ENCODE assay signal across 9 cellular contexts in genomic region chr12:14716848-14717444, GRCh38. TPM values are rescaled to one million over a fixed set of nuclear protein-coding genes. Genes with fewer than 3 reads are reported as not detected.
DNase-seq lines count a peak whose midpoint lies in the region; ATAC-seq, FAIRE-seq and TF ChIP-seq lines count a peak whose summit lies in the region.
"Had no signal": no experiment of that assay in that cellular context is flagged by ENCODE, and none has a peak within 500 bp of the region (broad histone marks: within the 10 kb centered on the region; RNA-seq: fewer than 3 reads in every experiment).

No MANE protein-coding gene starts in this region.

- WGBS in trophoblast cell (ENCODE audit: extremely low coverage, insufficient coverage, insufficient read length) = no CpG with 5 or more reads among the region's 1 CpG

- no peaks in the 10 kb centered on the region for H3K79me1 ChIP-seq in trophoblast cell (ENCODE audit: low read length)

- H3K36me3 ChIP-seq in trophoblast cell (ENCODE audit: control insufficient read depth in 1 of 2, insufficient read depth in 2 of 2, low read length in 2 of 2) = no peaks in the 10 kb centered on the region

- H3K27me3 ChIP-seq in trophoblast cell (ENCODE audit: insufficient read depth, low read length) = no peaks in the 10 kb centered on the region

- no peak overlapping the region for H2BK12ac ChIP-seq in trophoblast cell (ENCODE audit: low read length)

- no peak overlapping the region for H4K12ac ChIP-seq in trophoblast cell (ENCODE audit: low read depth, low read length)

- no peak overlapping the region for H4K91ac ChIP-seq in trophoblast cell (ENCODE audit: low read depth, low read length)

- no peak overlapping the region for H3K4me3 ChIP-seq in trophoblast cell (ENCODE audit: low read depth, low read length)

- no peak overlapping the region for H3K27ac ChIP-seq in trophoblast cell (ENCODE audit: low read depth, low read length)

- no peaks in the 10 kb centered on the region for H3K79me2 ChIP-seq in trophoblast cell (ENCODE audit: control insufficient read depth, insufficient read depth, low read length, poor library complexity)

- DNase-seq in GM04503 (ENCODE audit: low read depth) = peak; percentile 2
- DNase-seq in H54 (ENCODE audit: insufficient read length, low spot score) = peak; percentile 8
- peak; percentile 12 for DNase-seq in NCI-H2227 treated with DMSO at 0.1 percent for 48 hours (lab: John Stamatoyannopoulos, UW)
- peak; percentile 3 for DNase-seq in activated CD8-positive, alpha-beta memory T cell treated with anti-CD3 and anti-CD28 coated beads, Interleukin-2, amount 50 U/mL, for 1 hour (ENCODE audit: extremely low read depth)
- DNase-seq in fibroblast of gingiva (ENCODE audit: low read depth) = peak; percentile 36
- peak; percentile 35 to 75 for DNase-seq in trophoblast cell

- no peaks in the 10 kb centered on the region for H3K9me3 ChIP-seq in trophoblast cell (ENCODE audit: insufficient read depth, low read depth, low read length)

- no peak overlapping the region for H3K4ac ChIP-seq in trophoblast cell (ENCODE audit: low read depth, low read length)

- H2AK5ac ChIP-seq in trophoblast cell (ENCODE audit: low read length) = no peak overlapping the region

- H2AFZ ChIP-seq in trophoblast cell (ENCODE audit: insufficient read depth, low read length, poor library complexity) = no peak overlapping the region

- no peak overlapping the region for H2BK5ac ChIP-seq in trophoblast cell (ENCODE audit: low read depth, low read length, poor library complexity)

- no peak for TF ChIP-seq POLR2A in H54 (IDR thresholded peaks at IDR 0.05; ENCODE audit: low read depth, low read length)

- H4K8ac ChIP-seq in trophoblast cell (ENCODE audit: low read depth, low read length) = no peak overlapping the region

- ATAC-seq in HG03097 (IDR thresholded peaks at IDR 0.05; ENCODE audit: low FRiP score, unreplicated experiment) (no peak), GM21737 (IDR thresholded peaks at IDR 0.05; ENCODE audit: unreplicated experiment) (no peak)

- no peak overlapping the region for H3K4me2 ChIP-seq in trophoblast cell (ENCODE audit: low read length)

- H3K23ac ChIP-seq in trophoblast cell (ENCODE audit: low read length) = no peak overlapping the region

- FAIRE-seq in H54 (lab: Jason Lieb, UNC) = no peak

- no peak overlapping the region for H2BK120ac ChIP-seq in trophoblast cell (ENCODE audit: insufficient read depth, low read length, poor library complexity)

- H3K9ac ChIP-seq in trophoblast cell (ENCODE audit: low read length) = no peak overlapping the region

- H3K18ac ChIP-seq in trophoblast cell (ENCODE audit: low read length) = no peak overlapping the region

- H3K4me1 ChIP-seq in trophoblast cell (ENCODE audit: control insufficient read depth in 1 of 2, insufficient read depth in 2 of 2, low read length in 2 of 2) = no peaks in the 10 kb centered on the region

- no peak overlapping the region for H3K14ac ChIP-seq in trophoblast cell (ENCODE audit: low read length)

RNA-seq across cellular contexts. Expression of gene GUCY2C, which starts 20.5 kb away (rescaled TPM):
- polyA plus RNA-seq in trophoblast cell (2013) = 0.03 TPM in 2 replicates
- polyA plus RNA-seq: urinary bladder had no signal

Comparison
In these comparisons a context has a peak if more than half of its experiments do, and no peak if none do; other contexts are left out.
1. DNase-seq: peak in every context shown above with its lines; median percentile 55 in trophoblast cell; 36 in fibroblast of gingiva; 12 in NCI-H2227 treated with DMSO at 0.1 percent for 48 hours; 8 in H54; 3 in activated CD8-positive, alpha-beta memory T cell treated with anti-CD3 and anti-CD28 coated beads, Interleukin-2, amount 50 U/mL, for 1 hour; 2 in GM04503.